In genomic region chr5:147397616-147398015, GRCh38 we compare ENCODE assay signal across 1 cellular context.
TF ChIP-seq lines count a peak whose summit lies in the region.

No MANE protein-coding gene starts in this region.

TF ChIP-seq in WTC11, 78 proteins besides CTCF, POLR2A, EP300 and RAD21 (continued from another document):
- TF ChIP-seq PREB (CRISPR knock-in tag; IDR thresholded peaks at IDR 0.05; ENCODE audit: borderline replicate concordance) (no peak), NFE2L1 (CRISPR knock-in tag; IDR thresholded peaks at IDR 0.05) (no peak), AR (CRISPR knock-in tag; IDR thresholded peaks at IDR 0.05) (no peak), CBFB (CRISPR knock-in tag; IDR thresholded peaks at IDR 0.05; ENCODE audit: low read depth) (no peak), RELA (CRISPR knock-in tag; IDR thresholded peaks at IDR 0.05; ENCODE audit: borderline replicate concordance) (no peak), TEAD4 (CRISPR knock-in tag; IDR thresholded peaks at IDR 0.05) (no peak)
TF ChIP-seq in WTC11: peak in this region for 0.
